1 cellular context compared by ENCODE assay signal in the genomic region with DNA sequence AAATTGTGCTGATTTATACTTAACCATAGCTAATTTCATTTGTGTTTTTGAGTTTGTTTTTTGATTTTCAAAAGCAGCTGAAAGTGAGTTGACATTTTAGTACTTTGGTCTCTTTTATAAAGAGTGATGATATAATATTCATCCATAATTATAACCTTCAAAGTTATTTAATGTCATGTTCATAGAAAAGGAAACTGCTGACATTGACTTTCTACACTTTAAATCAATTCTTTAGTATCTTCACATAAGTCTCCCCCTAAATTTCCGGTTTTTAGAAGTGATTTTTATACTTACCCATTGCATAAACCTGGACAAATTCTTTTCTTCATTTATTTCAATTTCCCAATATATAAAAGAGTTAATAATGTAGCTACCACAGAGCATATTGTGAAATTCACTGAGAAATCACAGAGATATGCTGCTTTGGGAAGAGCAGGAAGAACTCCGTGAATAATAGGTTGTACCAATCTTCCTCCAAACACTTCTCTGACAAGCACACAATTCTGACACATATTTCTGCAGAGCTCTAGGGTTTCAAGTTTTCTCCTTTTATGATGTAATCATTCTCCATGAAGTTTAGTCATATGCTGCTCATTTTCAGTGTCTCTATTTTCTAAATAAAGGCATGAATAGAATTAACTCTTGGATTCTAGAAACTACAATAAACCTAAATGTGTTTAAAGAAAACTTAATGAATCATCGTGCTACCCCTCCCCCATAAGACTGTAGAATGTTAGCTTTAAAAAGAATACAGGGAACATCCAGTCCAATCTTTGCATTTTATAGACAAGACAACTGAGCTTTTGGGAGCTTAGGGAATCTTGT.
TF ChIP-seq lines count a peak whose summit lies in the region.

No MANE protein-coding gene starts in this region.

TF ChIP-seq in K562, 482 proteins besides CTCF, POLR2A, EP300 and RAD21 (continued from another document and continues in another):
- TF ChIP-seq TRIM24 (IDR thresholded peaks at IDR 0.05), result peak; percentile 23 to 44; a peak in 1 of 4 replicates
- TF ChIP-seq HNRNPL (IDR thresholded peaks at IDR 0.05; ENCODE audit: low read depth, low read length), result no peak
- no peak for TF ChIP-seq MLX (CRISPR knock-in tag; conservative IDR thresholded peaks at IDR 0.05)
- peak; percentile 49; the same call in 1 of the 2 replicates for TF ChIP-seq DPF2 (IDR thresholded peaks at IDR 0.05)
- TF ChIP-seq, protein P1, sequence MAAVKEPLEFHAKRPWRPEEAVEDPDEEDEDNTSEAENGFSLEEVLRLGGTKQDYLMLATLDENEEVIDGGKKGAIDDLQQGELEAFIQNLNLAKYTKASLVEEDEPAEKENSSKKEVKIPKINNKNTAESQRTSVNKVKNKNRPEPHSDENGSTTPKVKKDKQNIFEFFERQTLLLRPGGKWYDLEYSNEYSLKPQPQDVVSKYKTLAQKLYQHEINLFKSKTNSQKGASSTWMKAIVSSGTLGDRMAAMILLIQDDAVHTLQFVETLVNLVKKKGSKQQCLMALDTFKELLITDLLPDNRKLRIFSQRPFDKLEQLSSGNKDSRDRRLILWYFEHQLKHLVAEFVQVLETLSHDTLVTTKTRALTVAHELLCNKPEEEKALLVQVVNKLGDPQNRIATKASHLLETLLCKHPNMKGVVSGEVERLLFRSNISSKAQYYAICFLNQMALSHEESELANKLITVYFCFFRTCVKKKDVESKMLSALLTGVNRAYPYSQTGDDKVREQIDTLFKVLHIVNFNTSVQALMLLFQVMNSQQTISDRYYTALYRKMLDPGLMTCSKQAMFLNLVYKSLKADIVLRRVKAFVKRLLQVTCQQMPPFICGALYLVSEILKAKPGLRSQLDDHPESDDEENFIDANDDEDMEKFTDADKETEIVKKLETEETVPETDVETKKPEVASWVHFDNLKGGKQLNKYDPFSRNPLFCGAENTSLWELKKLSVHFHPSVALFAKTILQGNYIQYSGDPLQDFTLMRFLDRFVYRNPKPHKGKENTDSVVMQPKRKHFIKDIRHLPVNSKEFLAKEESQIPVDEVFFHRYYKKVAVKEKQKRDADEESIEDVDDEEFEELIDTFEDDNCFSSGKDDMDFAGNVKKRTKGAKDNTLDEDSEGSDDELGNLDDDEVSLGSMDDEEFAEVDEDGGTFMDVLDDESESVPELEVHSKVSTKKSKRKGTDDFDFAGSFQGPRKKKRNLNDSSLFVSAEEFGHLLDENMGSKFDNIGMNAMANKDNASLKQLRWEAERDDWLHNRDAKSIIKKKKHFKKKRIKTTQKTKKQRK (IDR thresholded peaks at IDR 0.05; ENCODE audit: borderline replicate concordance, low read depth, low read length), result no peak
- peak; percentile 96 for TF ChIP-seq ZNF316 (IDR thresholded peaks at IDR 0.05)
- TF ChIP-seq, protein P2, sequence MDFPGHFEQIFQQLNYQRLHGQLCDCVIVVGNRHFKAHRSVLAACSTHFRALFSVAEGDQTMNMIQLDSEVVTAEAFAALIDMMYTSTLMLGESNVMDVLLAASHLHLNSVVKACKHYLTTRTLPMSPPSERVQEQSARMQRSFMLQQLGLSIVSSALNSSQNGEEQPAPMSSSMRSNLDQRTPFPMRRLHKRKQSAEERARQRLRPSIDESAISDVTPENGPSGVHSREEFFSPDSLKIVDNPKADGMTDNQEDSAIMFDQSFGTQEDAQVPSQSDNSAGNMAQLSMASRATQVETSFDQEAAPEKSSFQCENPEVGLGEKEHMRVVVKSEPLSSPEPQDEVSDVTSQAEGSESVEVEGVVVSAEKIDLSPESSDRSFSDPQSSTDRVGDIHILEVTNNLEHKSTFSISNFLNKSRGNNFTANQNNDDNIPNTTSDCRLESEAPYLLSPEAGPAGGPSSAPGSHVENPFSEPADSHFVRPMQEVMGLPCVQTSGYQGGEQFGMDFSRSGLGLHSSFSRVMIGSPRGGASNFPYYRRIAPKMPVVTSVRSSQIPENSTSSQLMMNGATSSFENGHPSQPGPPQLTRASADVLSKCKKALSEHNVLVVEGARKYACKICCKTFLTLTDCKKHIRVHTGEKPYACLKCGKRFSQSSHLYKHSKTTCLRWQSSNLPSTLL (IDR thresholded peaks at IDR 0.05), result no peak
- no peak for TF ChIP-seq ZNF134 (CRISPR knock-in tag; conservative IDR thresholded peaks at IDR 0.05)
- no peak for TF ChIP-seq ZC3H8 (IDR thresholded peaks at IDR 0.05)
- TF ChIP-seq, protein P3, sequence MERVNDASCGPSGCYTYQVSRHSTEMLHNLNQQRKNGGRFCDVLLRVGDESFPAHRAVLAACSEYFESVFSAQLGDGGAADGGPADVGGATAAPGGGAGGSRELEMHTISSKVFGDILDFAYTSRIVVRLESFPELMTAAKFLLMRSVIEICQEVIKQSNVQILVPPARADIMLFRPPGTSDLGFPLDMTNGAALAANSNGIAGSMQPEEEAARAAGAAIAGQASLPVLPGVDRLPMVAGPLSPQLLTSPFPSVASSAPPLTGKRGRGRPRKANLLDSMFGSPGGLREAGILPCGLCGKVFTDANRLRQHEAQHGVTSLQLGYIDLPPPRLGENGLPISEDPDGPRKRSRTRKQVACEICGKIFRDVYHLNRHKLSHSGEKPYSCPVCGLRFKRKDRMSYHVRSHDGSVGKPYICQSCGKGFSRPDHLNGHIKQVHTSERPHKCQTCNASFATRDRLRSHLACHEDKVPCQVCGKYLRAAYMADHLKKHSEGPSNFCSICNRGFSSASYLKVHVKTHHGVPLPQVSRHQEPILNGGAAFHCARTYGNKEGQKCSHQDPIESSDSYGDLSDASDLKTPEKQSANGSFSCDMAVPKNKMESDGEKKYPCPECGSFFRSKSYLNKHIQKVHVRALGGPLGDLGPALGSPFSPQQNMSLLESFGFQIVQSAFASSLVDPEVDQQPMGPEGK (CRISPR knock-in tag; IDR thresholded peaks at IDR 0.05; ENCODE audit: borderline replicate concordance), result no peak
- TF ChIP-seq SP2 (IDR thresholded peaks at IDR 0.05; ENCODE audit: extremely low read depth, low read depth, low read length, poor library complexity, severe bottlenecking), result no peak
- TF ChIP-seq CEBPB (tag; IDR thresholded peaks at IDR 0.05), result peak; percentile 88
- TF ChIP-seq MAFF (IDR thresholded peaks at IDR 0.05; ENCODE audit: low read length), result peak; percentile 76
- no peak for TF ChIP-seq CHD2 (IDR thresholded peaks at IDR 0.05; ENCODE audit: low read depth, low read length)
- TF ChIP-seq MBD2 (IDR thresholded peaks at IDR 0.05; ENCODE audit: borderline replicate concordance, low read depth), result no peak
- TF ChIP-seq ZNF551 (CRISPR knock-in tag; IDR thresholded peaks at IDR 0.05), result no peak
- no peak for TF ChIP-seq STAT5A (IDR thresholded peaks at IDR 0.05; ENCODE audit: borderline replicate concordance, low read length)
- TF ChIP-seq MAFG (tag; conservative IDR thresholded peaks at IDR 0.05), result peak; percentile 66; the same call in 1 of the 2 replicates
- TF ChIP-seq CREBBP (IDR thresholded peaks at IDR 0.05; ENCODE audit: low read depth, low read length), result no peak
- TF ChIP-seq, protein P4, sequence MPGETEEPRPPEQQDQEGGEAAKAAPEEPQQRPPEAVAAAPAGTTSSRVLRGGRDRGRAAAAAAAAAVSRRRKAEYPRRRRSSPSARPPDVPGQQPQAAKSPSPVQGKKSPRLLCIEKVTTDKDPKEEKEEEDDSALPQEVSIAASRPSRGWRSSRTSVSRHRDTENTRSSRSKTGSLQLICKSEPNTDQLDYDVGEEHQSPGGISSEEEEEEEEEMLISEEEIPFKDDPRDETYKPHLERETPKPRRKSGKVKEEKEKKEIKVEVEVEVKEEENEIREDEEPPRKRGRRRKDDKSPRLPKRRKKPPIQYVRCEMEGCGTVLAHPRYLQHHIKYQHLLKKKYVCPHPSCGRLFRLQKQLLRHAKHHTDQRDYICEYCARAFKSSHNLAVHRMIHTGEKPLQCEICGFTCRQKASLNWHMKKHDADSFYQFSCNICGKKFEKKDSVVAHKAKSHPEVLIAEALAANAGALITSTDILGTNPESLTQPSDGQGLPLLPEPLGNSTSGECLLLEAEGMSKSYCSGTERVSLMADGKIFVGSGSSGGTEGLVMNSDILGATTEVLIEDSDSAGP (CRISPR knock-in tag; IDR thresholded peaks at IDR 0.05), result no peak
- TF ChIP-seq, protein P5, sequence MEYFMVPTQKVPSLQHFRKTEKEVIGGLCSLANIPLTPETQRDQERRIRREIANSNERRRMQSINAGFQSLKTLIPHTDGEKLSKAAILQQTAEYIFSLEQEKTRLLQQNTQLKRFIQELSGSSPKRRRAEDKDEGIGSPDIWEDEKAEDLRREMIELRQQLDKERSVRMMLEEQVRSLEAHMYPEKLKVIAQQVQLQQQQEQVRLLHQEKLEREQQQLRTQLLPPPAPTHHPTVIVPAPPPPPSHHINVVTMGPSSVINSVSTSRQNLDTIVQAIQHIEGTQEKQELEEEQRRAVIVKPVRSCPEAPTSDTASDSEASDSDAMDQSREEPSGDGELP (CRISPR knock-in tag; IDR thresholded peaks at IDR 0.05; ENCODE audit: borderline replicate concordance), result no peak
- no peak for TF ChIP-seq DMBX1 (CRISPR knock-in tag; IDR thresholded peaks at IDR 0.05; ENCODE audit: borderline replicate concordance)
- no peak for TF ChIP-seq SPI1 (IDR thresholded peaks at IDR 0.05; ENCODE audit: borderline replicate concordance, low read depth, low read length)
- TF ChIP-seq CEBPG (CRISPR knock-in tag; IDR thresholded peaks at IDR 0.05), result no peak
- TF ChIP-seq CEBPG (tag; conservative IDR thresholded peaks at IDR 0.05 in 1 of 2, IDR thresholded peaks at IDR 0.05 in 1 of 2), result peak; percentile 75 to 93
- no peak for TF ChIP-seq ZNF583 (CRISPR knock-in tag; IDR thresholded peaks at IDR 0.05)
- TF ChIP-seq UBTF (IDR thresholded peaks at IDR 0.05; ENCODE audit: borderline replicate concordance in 1 of 2, low read depth in 2 of 2, low read length in 2 of 2), result no peak
- TF ChIP-seq, protein P6, sequence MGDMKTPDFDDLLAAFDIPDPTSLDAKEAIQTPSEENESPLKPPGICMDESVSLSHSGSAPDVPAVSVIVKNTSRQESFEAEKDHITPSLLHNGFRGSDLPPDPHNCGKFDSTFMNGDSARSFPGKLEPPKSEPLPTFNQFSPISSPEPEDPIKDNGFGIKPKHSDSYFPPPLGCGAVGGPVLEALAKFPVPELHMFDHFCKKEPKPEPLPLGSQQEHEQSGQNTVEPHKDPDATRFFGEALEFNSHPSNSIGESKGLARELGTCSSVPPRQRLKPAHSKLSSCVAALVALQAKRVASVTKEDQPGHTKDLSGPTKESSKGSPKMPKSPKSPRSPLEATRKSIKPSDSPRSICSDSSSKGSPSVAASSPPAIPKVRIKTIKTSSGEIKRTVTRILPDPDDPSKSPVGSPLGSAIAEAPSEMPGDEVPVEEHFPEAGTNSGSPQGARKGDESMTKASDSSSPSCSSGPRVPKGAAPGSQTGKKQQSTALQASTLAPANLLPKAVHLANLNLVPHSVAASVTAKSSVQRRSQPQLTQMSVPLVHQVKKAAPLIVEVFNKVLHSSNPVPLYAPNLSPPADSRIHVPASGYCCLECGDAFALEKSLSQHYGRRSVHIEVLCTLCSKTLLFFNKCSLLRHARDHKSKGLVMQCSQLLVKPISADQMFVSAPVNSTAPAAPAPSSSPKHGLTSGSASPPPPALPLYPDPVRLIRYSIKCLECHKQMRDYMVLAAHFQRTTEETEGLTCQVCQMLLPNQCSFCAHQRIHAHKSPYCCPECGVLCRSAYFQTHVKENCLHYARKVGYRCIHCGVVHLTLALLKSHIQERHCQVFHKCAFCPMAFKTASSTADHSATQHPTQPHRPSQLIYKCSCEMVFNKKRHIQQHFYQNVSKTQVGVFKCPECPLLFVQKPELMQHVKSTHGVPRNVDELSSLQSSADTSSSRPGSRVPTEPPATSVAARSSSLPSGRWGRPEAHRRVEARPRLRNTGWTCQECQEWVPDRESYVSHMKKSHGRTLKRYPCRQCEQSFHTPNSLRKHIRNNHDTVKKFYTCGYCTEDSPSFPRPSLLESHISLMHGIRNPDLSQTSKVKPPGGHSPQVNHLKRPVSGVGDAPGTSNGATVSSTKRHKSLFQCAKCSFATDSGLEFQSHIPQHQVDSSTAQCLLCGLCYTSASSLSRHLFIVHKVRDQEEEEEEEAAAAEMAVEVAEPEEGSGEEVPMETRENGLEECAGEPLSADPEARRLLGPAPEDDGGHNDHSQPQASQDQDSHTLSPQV (IDR thresholded peaks at IDR 0.05), result 0 out of 2 replicates have a peak, but pooled peaks have one; percentile 32
- TF ChIP-seq CBX5 (IDR thresholded peaks at IDR 0.05; ENCODE audit: borderline replicate concordance, low read depth), result no peak
- no peak for TF ChIP-seq TEAD1 (CRISPR knock-in tag; IDR thresholded peaks at IDR 0.05)
- no peak for TF ChIP-seq TSC22D4 (tag; IDR thresholded peaks at IDR 0.05)
- TF ChIP-seq MAFK (IDR thresholded peaks at IDR 0.05; ENCODE audit: low read length), result peak; percentile 75
- no peak for TF ChIP-seq MTA3 (IDR thresholded peaks at IDR 0.05; ENCODE audit: borderline replicate concordance)
- no peak for TF ChIP-seq SMARCC2 (IDR thresholded peaks at IDR 0.05; ENCODE audit: low read depth)
- no peak for TF ChIP-seq SMAD1 (IDR thresholded peaks at IDR 0.05; ENCODE audit: low read depth, low read length, partially characterized antibody)
- TF ChIP-seq CXXC5 (CRISPR knock-in tag; IDR thresholded peaks at IDR 0.05), result no peak
- no peak for TF ChIP-seq ZNF589 (CRISPR knock-in tag; IDR thresholded peaks at IDR 0.05; ENCODE audit: low read depth)
- TF ChIP-seq GTF2E2 (tag; IDR thresholded peaks at IDR 0.05), result 0 out of 2 replicates have a peak, but pooled peaks have one; percentile 38
- TF ChIP-seq SMARCA5 (IDR thresholded peaks at IDR 0.05), result no peak
- TF ChIP-seq, protein P7, sequence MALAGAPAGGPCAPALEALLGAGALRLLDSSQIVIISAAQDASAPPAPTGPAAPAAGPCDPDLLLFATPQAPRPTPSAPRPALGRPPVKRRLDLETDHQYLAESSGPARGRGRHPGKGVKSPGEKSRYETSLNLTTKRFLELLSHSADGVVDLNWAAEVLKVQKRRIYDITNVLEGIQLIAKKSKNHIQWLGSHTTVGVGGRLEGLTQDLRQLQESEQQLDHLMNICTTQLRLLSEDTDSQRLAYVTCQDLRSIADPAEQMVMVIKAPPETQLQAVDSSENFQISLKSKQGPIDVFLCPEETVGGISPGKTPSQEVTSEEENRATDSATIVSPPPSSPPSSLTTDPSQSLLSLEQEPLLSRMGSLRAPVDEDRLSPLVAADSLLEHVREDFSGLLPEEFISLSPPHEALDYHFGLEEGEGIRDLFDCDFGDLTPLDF (CRISPR knock-in tag; IDR thresholded peaks at IDR 0.05), result no peak
- no peak for TF ChIP-seq ZNF561 (CRISPR knock-in tag; conservative IDR thresholded peaks at IDR 0.05)
- TF ChIP-seq MTA1 (IDR thresholded peaks at IDR 0.05; ENCODE audit: borderline replicate concordance), result no peak
